Comparison of ENCODE assay signal across 24 cellular contexts in genomic region chr11:12518606-12519385, GRCh38.
"Had no signal": no experiment of that assay in that cellular context is flagged by ENCODE, and none has a peak within 500 bp of the region (broad histone marks: within the 10 kb centered on the region; RNA-seq: fewer than 3 reads in every experiment).

No MANE protein-coding gene starts in this region.

- H3K9me3 ChIP-seq: neutrophil, ovary, psoas muscle, right atrium auricular region, stomach, transverse colon, vagina had no signal

- ATAC-seq: activated T-helper 17 cell treated with anti-CD3 and anti-CD28 coated beads, Interleukin-2, amount 50 U/mL, for 72 hours; foreskin keratinocyte; left ventricle myocardium superior; naive thymus-derived CD8-positive, alpha-beta T cell; stimulated activated memory B cell treated with anti-CD40 and anti-IgM and Interleukin-4, amounts not matched to agents 10 μg/mL and 1 μg/mL and 100 μg/mL, for 72 hours had no signal

- H3K36me3 Mint-ChIP-seq: activated naive CD8-positive, alpha-beta T cell treated with anti-CD3 and anti-CD28 coated beads for 36 hours; naive thymus-derived CD8-positive, alpha-beta T cell; stimulated activated memory B cell treated with anti-CD40 and anti-IgM and Interleukin-4, amounts not matched to agents 10 μg/mL and 1 μg/mL and 100 μg/mL, for 72 hours had no signal

- DNase-seq: activated CD4-positive, alpha-beta T cell treated with anti-CD3 and anti-CD28 coated beads for 1 hour; activated naive CD8-positive, alpha-beta T cell treated with anti-CD3 and anti-CD28 coated beads for 36 hours; activated T-cell treated with anti-CD3 and anti-CD28 coated beads, Interleukin-2, amount 50 U/mL, for 1 hour; central memory CD4-positive, alpha-beta T cell; dermis blood vessel endothelial cell; effector CD8-positive, alpha-beta T cell; foreskin keratinocyte; left ventricle myocardium superior; mammary epithelial cell; naive thymus-derived CD8-positive, alpha-beta T cell; ovary; psoas muscle; stimulated activated CD4-positive, alpha-beta T cell treated with anti-CD3 and anti-CD28 coated beads, Interleukin-2, amount 100 ng/mL, for 24 hours; stomach; T-helper 9 cell; transverse colon had no signal

- H3K4me1 Mint-ChIP-seq: activated naive CD8-positive, alpha-beta T cell treated with anti-CD3 and anti-CD28 coated beads for 36 hours; activated T-helper 17 cell treated with anti-CD3 and anti-CD28 coated beads, Interleukin-2, amount 50 U/mL, for 72 hours; naive thymus-derived CD8-positive, alpha-beta T cell; stimulated activated memory B cell treated with anti-CD40 and anti-IgM and Interleukin-4, amounts not matched to agents 10 μg/mL and 1 μg/mL and 100 μg/mL, for 72 hours had no signal

- FAIRE-seq: astrocyte had no signal

- H3K4me3 ChIP-seq: ovary, psoas muscle, right atrium auricular region, skin epidermis, stomach, transverse colon, vagina had no signal

- H3K27ac ChIP-seq: foreskin keratinocyte, neutrophil, ovary, psoas muscle, right atrium auricular region, skin epidermis, stomach, transverse colon, vagina had no signal

- H3K9me3 Mint-ChIP-seq: activated naive CD8-positive, alpha-beta T cell treated with anti-CD3 and anti-CD28 coated beads for 36 hours; activated T-helper 17 cell treated with anti-CD3 and anti-CD28 coated beads, Interleukin-2, amount 50 U/mL, for 72 hours; mesothelial cell of epicardium; naive thymus-derived CD8-positive, alpha-beta T cell; stimulated activated memory B cell treated with anti-CD40 and anti-IgM and Interleukin-4, amounts not matched to agents 10 μg/mL and 1 μg/mL and 100 μg/mL, for 72 hours had no signal

- H3K4me1 ChIP-seq: foreskin keratinocyte, psoas muscle, transverse colon had no signal

- H3K27me3 ChIP-seq: foreskin keratinocyte, neutrophil, ovary, right atrium auricular region, stomach, transverse colon, vagina had no signal

- H3K36me3 ChIP-seq: neutrophil, ovary, transverse colon had no signal

- H3K4me3 Mint-ChIP-seq: activated naive CD8-positive, alpha-beta T cell treated with anti-CD3 and anti-CD28 coated beads for 36 hours; activated T-helper 17 cell treated with anti-CD3 and anti-CD28 coated beads, Interleukin-2, amount 50 U/mL, for 72 hours; mesothelial cell of epicardium; naive thymus-derived CD8-positive, alpha-beta T cell; stimulated activated memory B cell treated with anti-CD40 and anti-IgM and Interleukin-4, amounts not matched to agents 10 μg/mL and 1 μg/mL and 100 μg/mL, for 72 hours had no signal

- H3K27me3 Mint-ChIP-seq: activated naive CD8-positive, alpha-beta T cell treated with anti-CD3 and anti-CD28 coated beads for 36 hours had no signal

- H3K27ac Mint-ChIP-seq: activated naive CD8-positive, alpha-beta T cell treated with anti-CD3 and anti-CD28 coated beads for 36 hours; activated T-helper 17 cell treated with anti-CD3 and anti-CD28 coated beads, Interleukin-2, amount 50 U/mL, for 72 hours; mesothelial cell of epicardium; naive thymus-derived CD8-positive, alpha-beta T cell; stimulated activated memory B cell treated with anti-CD40 and anti-IgM and Interleukin-4, amounts not matched to agents 10 μg/mL and 1 μg/mL and 100 μg/mL, for 72 hours had no signal
